ENCODE assay signal across 18 cellular contexts in the genomic region with DNA sequence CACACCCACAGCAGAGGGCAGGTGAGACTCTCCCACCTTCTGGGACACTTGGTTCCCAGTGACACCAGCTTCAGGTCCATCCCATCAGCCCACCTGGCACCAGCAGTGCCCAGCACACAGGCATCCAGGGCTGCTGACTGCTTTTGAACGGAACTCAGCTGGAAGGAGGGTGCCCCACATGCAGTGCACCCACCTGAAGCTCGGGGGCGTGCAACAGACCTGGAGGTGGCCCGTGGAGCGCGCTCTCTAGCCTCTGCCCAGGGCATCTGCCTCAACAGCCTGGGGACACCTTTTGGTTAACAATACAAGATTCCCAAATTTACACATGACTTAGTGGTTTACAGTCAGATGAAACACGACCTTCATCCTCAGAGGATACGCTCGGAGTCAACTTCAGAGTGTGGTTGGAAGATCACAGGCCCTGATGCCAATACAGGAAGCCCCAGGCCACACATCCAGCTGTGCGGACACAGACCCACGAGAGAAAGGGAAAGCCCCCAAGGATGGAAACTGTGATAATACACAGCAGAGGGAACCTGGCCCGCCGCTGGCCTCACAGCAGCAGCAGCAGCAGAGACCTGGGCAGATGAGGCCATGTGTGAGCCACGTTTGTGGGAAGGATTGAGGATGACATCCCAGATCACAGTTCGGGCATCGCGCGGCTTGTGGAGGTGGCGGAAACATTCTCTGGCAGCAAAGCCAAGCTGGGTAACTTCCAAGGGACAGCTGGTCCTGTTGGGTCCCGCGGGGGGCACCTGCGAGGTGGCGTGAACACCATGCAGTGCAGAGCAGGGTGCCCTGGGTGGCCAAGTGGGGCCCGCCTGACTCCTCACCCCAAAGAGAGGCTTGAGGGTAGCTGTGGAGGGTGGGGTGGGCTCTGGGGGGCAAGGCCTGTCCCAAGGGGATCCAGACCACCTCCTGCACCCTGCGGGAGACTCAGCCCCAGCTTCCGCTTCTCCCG.
DNase-seq lines count a peak whose midpoint lies in the region; ATAC-seq and TF ChIP-seq lines count a peak whose summit lies in the region.
"Had no signal": no experiment of that assay in that cellular context is flagged by ENCODE, and none has a peak within 500 bp of the region (broad histone marks: within the 10 kb centered on the region; RNA-seq: fewer than 3 reads in every experiment).

No MANE protein-coding gene starts in this region.

- no peak overlapping the region for H3K4me3 ChIP-seq in H7 (ENCODE audit: insufficient read depth, low read depth, low read length)
- peak overlapping the region; percentile 31 to 37 for H3K4me3 ChIP-seq in neutrophil (ENCODE audit: low read depth in 1 of 2, low read length in 1 of 2)
- no peak overlapping the region for H3K4me3 ChIP-seq in neural progenitor cell
- H3K4me3 ChIP-seq: mucosa of descending colon, PC-9, upper lobe of left lung had no signal

- no peaks in the 10 kb centered on the region for H3K9me3 Mint-ChIP-seq in activated CD4-positive, alpha-beta T cell treated with anti-CD3 and anti-CD28 coated beads for 36 hours (ENCODE audit: low read depth)
- no peaks in the 10 kb centered on the region for H3K9me3 Mint-ChIP-seq in activated naive CD8-positive, alpha-beta T cell treated with anti-CD3 and anti-CD28 coated beads, Interleukin-2, amount 50 U/mL, for 24 hours
- H3K9me3 Mint-ChIP-seq in neural progenitor cell: no peaks in the 10 kb centered on the region
- H3K9me3 Mint-ChIP-seq: CD8-positive, alpha-beta memory T cell had no signal

- H3K27ac Mint-ChIP-seq in activated CD4-positive, alpha-beta T cell treated with anti-CD3 and anti-CD28 coated beads for 36 hours: peak overlapping the region; percentile 86
- peak overlapping the region; percentile 91 for H3K27ac Mint-ChIP-seq in activated naive CD8-positive, alpha-beta T cell treated with anti-CD3 and anti-CD28 coated beads, Interleukin-2, amount 50 U/mL, for 24 hours
- H3K27ac Mint-ChIP-seq in neural progenitor cell: no peak overlapping the region

- H3K27ac ChIP-seq in neutrophil (peak overlapping the region; percentile 99), neural progenitor cell (no peak overlapping the region)
- H3K27ac ChIP-seq: parathyroid adenoma, PC-9, upper lobe of left lung had no signal

- no peaks in the 10 kb centered on the region for H3K27me3 Mint-ChIP-seq in activated CD4-positive, alpha-beta T cell treated with anti-CD3 and anti-CD28 coated beads for 36 hours
- no peaks in the 10 kb centered on the region for H3K27me3 Mint-ChIP-seq in activated naive CD8-positive, alpha-beta T cell treated with anti-CD3 and anti-CD28 coated beads, Interleukin-2, amount 50 U/mL, for 24 hours
- H3K27me3 Mint-ChIP-seq in neural progenitor cell (ENCODE audit: insufficient read depth, low read depth): peaks cover 3% of the 10 kb centered on the region

- H3K4me1 ChIP-seq in neutrophil (ENCODE audit: control insufficient read depth in 1 of 2, insufficient read depth in 1 of 2, low read depth in 1 of 2, low read length in 1 of 2) (peaks cover 60 to 69% of the 10 kb centered on the region in 2 experiments), neural progenitor cell (no peaks in the 10 kb centered on the region)
- H3K4me1 ChIP-seq: parathyroid adenoma had no signal

- intact Hi-C loops in activated CD4-positive, alpha-beta T cell treated with anti-CD3 and anti-CD28 coated beads for 36 hours (cut with DNase I, micrococcal nuclease): no loop called here

- no peaks in the 10 kb centered on the region for H3F3A ChIP-seq in neural progenitor cell (ENCODE audit: low read depth)

- ATAC-seq in activated CD4-positive, alpha-beta T cell treated with anti-CD3 and anti-CD28 coated beads for 36 hours: peak; percentile 55
- peak; percentile 80 for ATAC-seq in activated naive CD8-positive, alpha-beta T cell treated with anti-CD3 and anti-CD28 coated beads, Interleukin-2, amount 50 U/mL, for 24 hours
- ATAC-seq: mucosa of descending colon had no signal

- H3K4me1 Mint-ChIP-seq in activated CD4-positive, alpha-beta T cell treated with anti-CD3 and anti-CD28 coated beads for 36 hours: peaks cover 51% of the 10 kb centered on the region
- peaks cover 58% of the 10 kb centered on the region for H3K4me1 Mint-ChIP-seq in activated naive CD8-positive, alpha-beta T cell treated with anti-CD3 and anti-CD28 coated beads, Interleukin-2, amount 50 U/mL, for 24 hours
- H3K4me1 Mint-ChIP-seq in neural progenitor cell: peaks cover 4% of the 10 kb centered on the region

- H3K4me3 Mint-ChIP-seq in activated CD4-positive, alpha-beta T cell treated with anti-CD3 and anti-CD28 coated beads for 36 hours: peak overlapping the region; percentile 10
- peak overlapping the region; percentile 51 for H3K4me3 Mint-ChIP-seq in activated naive CD8-positive, alpha-beta T cell treated with anti-CD3 and anti-CD28 coated beads, Interleukin-2, amount 50 U/mL, for 24 hours
- H3K4me3 Mint-ChIP-seq in neural progenitor cell: no peak overlapping the region

- peaks cover 83% of the 10 kb centered on the region for H3K36me3 Mint-ChIP-seq in activated CD4-positive, alpha-beta T cell treated with anti-CD3 and anti-CD28 coated beads for 36 hours (ENCODE audit: low read depth)
- peaks cover 80% of the 10 kb centered on the region for H3K36me3 Mint-ChIP-seq in activated naive CD8-positive, alpha-beta T cell treated with anti-CD3 and anti-CD28 coated beads, Interleukin-2, amount 50 U/mL, for 24 hours (ENCODE audit: low read depth)
- peaks cover 25% of the 10 kb centered on the region for H3K36me3 Mint-ChIP-seq in neural progenitor cell

- no peak for TF ChIP-seq CTCF in neutrophil (IDR thresholded peaks at IDR 0.05)
- TF ChIP-seq CTCF in neural progenitor cell (IDR thresholded peaks at IDR 0.05): no peak

- no peak overlapping the region for H2AFZ ChIP-seq in neural progenitor cell (replicated peaks)
- H2AFZ ChIP-seq: parathyroid adenoma, PC-9 had no signal

- H3K9me3 ChIP-seq in neutrophil (no peaks in the 10 kb centered on the region), neural progenitor cell (ENCODE audit: low read depth) (no peaks in the 10 kb centered on the region)
- H3K9me3 ChIP-seq: mucosa of descending colon, upper lobe of left lung had no signal

- no peaks in the 10 kb centered on the region for H3K79me2 ChIP-seq in neural progenitor cell (ENCODE audit: low read depth)
- H3K79me2 ChIP-seq: parathyroid adenoma had no signal

- H3K36me3 ChIP-seq in H7 (replicated peaks; ENCODE audit: control insufficient read depth, insufficient read depth, low read length) (peaks cover 16% of the 10 kb centered on the region), neutrophil (peaks cover 88% of the 10 kb centered on the region), neural progenitor cell (no peaks in the 10 kb centered on the region)

- no peak overlapping the region for H3K9ac ChIP-seq in neural progenitor cell
- H3K9ac ChIP-seq: parathyroid adenoma had no signal

- CTCF ChIA-PET in activated CD4-positive, alpha-beta T cell treated with anti-CD3 and anti-CD28 coated beads for 36 hours (lab: Charles Lee): interaction anchor here (0.7 to 1.4 kb wide), 3 partner anchors 26 to 167 kb away, joined by 3 to 8 read pairs (median 3); no protein-coding TSS in a partner anchor

- POLR2A ChIA-PET in activated CD4-positive, alpha-beta T cell treated with anti-CD3 and anti-CD28 coated beads for 36 hours (lab: Charles Lee): interaction anchor here (1.0 kb wide), 1 partner anchor 97 kb away, joined by 5 read pairs; no protein-coding TSS in a partner anchor

- no peaks in the 10 kb centered on the region for H3K27me3 ChIP-seq in H7 (ENCODE audit: control insufficient read depth, insufficient read depth, low read length)
- no peaks in the 10 kb centered on the region for H3K27me3 ChIP-seq in neutrophil
- no peaks in the 10 kb centered on the region for H3K27me3 ChIP-seq in neural progenitor cell
- H3K27me3 ChIP-seq: upper lobe of left lung had no signal

- H3K4me2 ChIP-seq in neural progenitor cell: no peak overlapping the region
- H3K4me2 ChIP-seq: PC-9 had no signal

- peak; percentile 58 for DNase-seq in activated CD4-positive, alpha-beta T cell treated with anti-CD3 and anti-CD28 coated beads for 36 hours
- DNase-seq in activated CD4-positive, alpha-beta T cell treated with anti-CD3 and anti-CD28 coated beads for 1 hour: no peak
- DNase-seq in H7 (peak; percentile 57), NCI-H146 (lab: John Stamatoyannopoulos, UW) (no peak), NCI-H1436 (lab: John Stamatoyannopoulos, UW) (no peak), neural progenitor cell (ENCODE audit: low spot score) (no peak)
- peak; percentile 56 for DNase-seq in activated naive CD8-positive, alpha-beta T cell treated with anti-CD3 and anti-CD28 coated beads, Interleukin-2, amount 50 U/mL, for 24 hours
- DNase-seq: activated CD8-positive, alpha-beta memory T cell treated with anti-CD3 and anti-CD28 coated beads, Interleukin-2, amount 50 U/mL, for 4 hours; amniotic stem cell; CD8-positive, alpha-beta memory T cell; mucosa of descending colon; NCI-H1930; NCI-H524 treated with DMSO at 0.1 percent for 48 hours; PC-9; stimulated activated CD4-positive, alpha-beta T cell treated with anti-CD3 and anti-CD28 coated beads, Interleukin-4, amount 100 ng/mL, for 4 hours had no signal

- H4K20me1 ChIP-seq in neural progenitor cell (ENCODE audit: low read depth): no peaks in the 10 kb centered on the region

Comparison
In these comparisons a context has a peak if more than half of its experiments do, and no peak if none do; other contexts are left out.
1. DNase-seq: peak in activated CD4-positive, alpha-beta T cell treated with anti-CD3 and anti-CD28 coated beads for 36 hours (single experiment), H7 (single experiment) and activated naive CD8-positive, alpha-beta T cell treated with anti-CD3 and anti-CD28 coated beads, Interleukin-2, amount 50 U/mL, for 24 hours (single experiment); none in activated CD4-positive, alpha-beta T cell treated with anti-CD3 and anti-CD28 coated beads for 1 hour (single experiment), NCI-H146 (single experiment), NCI-H1436 (single experiment) and neural progenitor cell (single experiment).
2. H3K4me3 ChIP-seq: peak in neutrophil (2 of 2); none in H7 (single experiment) and neural progenitor cell (single experiment).